9 cellular contexts compared by ENCODE assay signal in genomic region chr19:14405758-14406644, GRCh38. TPM values are rescaled to one million over a fixed set of nuclear protein-coding genes. Genes with fewer than 3 reads are reported as not detected.
DNase-seq lines count a peak whose midpoint lies in the region; ATAC-seq and TF ChIP-seq lines count a peak whose summit lies in the region.
"Had no signal": no experiment of that assay in that cellular context is flagged by ENCODE, and none has a peak within 500 bp of the region (broad histone marks: within the 10 kb centered on the region; RNA-seq: fewer than 3 reads in every experiment).

No MANE protein-coding gene starts in this region.

- peak; percentile 35 for ATAC-seq in GM19468 (IDR thresholded peaks at IDR 0.05; ENCODE audit: extremely low read depth, unreplicated experiment)

- H2AFZ ChIP-seq in neural cell (ENCODE audit: low read depth, low read length): peak overlapping the region; percentile 15

- H3K9me3 ChIP-seq in CD4-positive, alpha-beta memory T cell (ENCODE audit: control insufficient read depth in 1 of 2, low read length in 2 of 2): no peaks in the 10 kb centered on the region
- H3K9me3 ChIP-seq in neural cell (ENCODE audit: low read length): no peaks in the 10 kb centered on the region

- H3K9me3 Mint-ChIP-seq in CD4-positive, alpha-beta memory T cell: peaks cover 0 to 16% (median 0%) of the 10 kb centered on the region in 8 donors
- no peaks in the 10 kb centered on the region for H3K9me3 Mint-ChIP-seq in IgD-negative memory B cell
- H3K9me3 Mint-ChIP-seq in stimulated activated naive CD8-positive, alpha-beta T cell treated with anti-CD3 and anti-CD28 coated beads, Interleukin-15, Interleukin-2, amounts not matched to agents 100 ng/mL and 50 ng/mL, for 24 hours: no peaks in the 10 kb centered on the region

- no peak for TF ChIP-seq EP300 in neural cell (conservative IDR thresholded peaks at IDR 0.05; ENCODE audit: poor library complexity, severe bottlenecking)

- H3K4me1 ChIP-seq in CD4-positive, alpha-beta memory T cell (ENCODE audit: insufficient read depth, low read length): peaks cover 37% of the 10 kb centered on the region

- H3F3A ChIP-seq in neural cell (ENCODE audit: insufficient read depth, low read length, poor library complexity, severe bottlenecking): no peaks in the 10 kb centered on the region

- no peak overlapping the region for H3K4me2 ChIP-seq in neural cell (ENCODE audit: low read length)

- CTCF ChIA-PET in CD4-positive, alpha-beta memory T cell (lab: Charles Lee; ENCODE audit: partially characterized antibody): interaction anchor here (0.5 to 6.0 kb wide), 23 partner anchors 10 to 269 kb away, joined by 3 to 121 read pairs (median 6); partner anchors contain the start of genes ADGRE5 and ASF1B

- H3K27me3 Mint-ChIP-seq in CD4-positive, alpha-beta memory T cell: no peaks in the 10 kb centered on the region
- H3K27me3 Mint-ChIP-seq in IgD-negative memory B cell: no peaks in the 10 kb centered on the region
- no peaks in the 10 kb centered on the region for H3K27me3 Mint-ChIP-seq in stimulated activated naive CD8-positive, alpha-beta T cell treated with anti-CD3 and anti-CD28 coated beads, Interleukin-15, Interleukin-2, amounts not matched to agents 100 ng/mL and 50 ng/mL, for 24 hours
- H3K27me3 Mint-ChIP-seq: activated naive CD8-positive, alpha-beta T cell had no signal

- H3K36me3 Mint-ChIP-seq in CD4-positive, alpha-beta memory T cell: peaks cover 67 to 83% of the 10 kb centered on the region in 2 donors
- peaks cover 6% of the 10 kb centered on the region for H3K36me3 Mint-ChIP-seq in IgD-negative memory B cell
- H3K36me3 Mint-ChIP-seq in stimulated activated naive CD8-positive, alpha-beta T cell treated with anti-CD3 and anti-CD28 coated beads, Interleukin-15, Interleukin-2, amounts not matched to agents 100 ng/mL and 50 ng/mL, for 24 hours (ENCODE audit: low read depth): peaks cover 80% of the 10 kb centered on the region

- peak; percentile 86 for TF ChIP-seq CTCF in neural cell (IDR thresholded peaks at IDR 0.05; ENCODE audit: poor library complexity, severe bottlenecking)

- TF ChIP-seq RAD21 in neural cell (conservative IDR thresholded peaks at IDR 0.05): peak; percentile 92

- H4K20me1 ChIP-seq in neural cell (ENCODE audit: insufficient read depth): no peaks in the 10 kb centered on the region

- no peaks in the 10 kb centered on the region for H3K9me2 ChIP-seq in neural cell (ENCODE audit: insufficient read depth, low read length)

- DNase-seq in CD4-positive, alpha-beta memory T cell: peak; percentile 87 to 93 (median 89)
- DNase-seq in RPMI8226: peak; percentile 57
- DNase-seq in activated T-helper 9 cell treated with anti-CD3 and anti-CD28 coated beads, Interleukin-2, amount 50 U/mL, for 16 hours (ENCODE audit: low read depth): peak; percentile 81
- DNase-seq in fibroblast of the conjunctiva (ENCODE audit: low read depth): peak; percentile 86

- peak overlapping the region; percentile 20 for H3K27ac ChIP-seq in CD4-positive, alpha-beta memory T cell (ENCODE audit: low read depth, low read length)
- H3K27ac ChIP-seq in neural cell (ENCODE audit: low read length): peak overlapping the region; percentile 42

- peaks cover 77% of the 10 kb centered on the region for H3K36me3 ChIP-seq in CD4-positive, alpha-beta memory T cell (ENCODE audit: insufficient read depth, low read length)
- no peaks in the 10 kb centered on the region for H3K36me3 ChIP-seq in neural cell (ENCODE audit: insufficient read depth, low read length)

- peaks cover 14 to 71% (median 25%) of the 10 kb centered on the region in 4 donors for H3K4me1 Mint-ChIP-seq in CD4-positive, alpha-beta memory T cell
- H3K4me1 Mint-ChIP-seq in IgD-negative memory B cell: peaks cover 17 to 23% (median 20%) of the 10 kb centered on the region in 3 donors
- H3K4me1 Mint-ChIP-seq in stimulated activated naive CD8-positive, alpha-beta T cell treated with anti-CD3 and anti-CD28 coated beads, Interleukin-15, Interleukin-2, amounts not matched to agents 100 ng/mL and 50 ng/mL, for 24 hours (ENCODE audit: low read depth): peaks cover 27% of the 10 kb centered on the region

- no peaks in the 10 kb centered on the region for H3K27me3 ChIP-seq in CD4-positive, alpha-beta memory T cell (ENCODE audit: insufficient read depth, low read length)
- no peaks in the 10 kb centered on the region for H3K27me3 ChIP-seq in neural cell (ENCODE audit: insufficient read depth, low read depth, low read length)

- peak overlapping the region; percentile 42 for H3K9ac ChIP-seq in neural cell (ENCODE audit: low read length)

- H3K27ac Mint-ChIP-seq in CD4-positive, alpha-beta memory T cell: peak overlapping the region; percentile 72 to 94 (median 81)
- peak overlapping the region; percentile 33 to 97 (median 69) for H3K27ac Mint-ChIP-seq in IgD-negative memory B cell
- H3K27ac Mint-ChIP-seq in stimulated activated naive CD8-positive, alpha-beta T cell treated with anti-CD3 and anti-CD28 coated beads, Interleukin-15, Interleukin-2, amounts not matched to agents 100 ng/mL and 50 ng/mL, for 24 hours: peak overlapping the region; percentile 71

- intact Hi-C loops in CD4-positive, alpha-beta memory T cell (cut with micrococcal nuclease): loop anchor here (1.0 to 5.0 kb wide), 6 partner anchors 12 to 270 kb away; partner anchors contain the start of gene ASF1B

- POLR2A ChIA-PET in CD4-positive, alpha-beta memory T cell (lab: Charles Lee; ENCODE audit: partially characterized antibody): interaction anchor here (0.6 to 9.4 kb wide), 11 partner anchors 8 to 300 kb away, joined by 3 to 206 read pairs (median 9); partner anchors contain the start of genes ADGRE5, ASF1B, DDX39A and GIPC1

- H3K4me3 Mint-ChIP-seq in CD4-positive, alpha-beta memory T cell: peak overlapping the region in 2 of 8 donors; percentile 31 to 46
- peak overlapping the region in 3 of 4 donors; percentile 27 to 82 (median 51) for H3K4me3 Mint-ChIP-seq in IgD-negative memory B cell
- H3K4me3 Mint-ChIP-seq in stimulated activated naive CD8-positive, alpha-beta T cell treated with anti-CD3 and anti-CD28 coated beads, Interleukin-15, Interleukin-2, amounts not matched to agents 100 ng/mL and 50 ng/mL, for 24 hours: no peak overlapping the region
- H3K4me3 Mint-ChIP-seq: activated naive CD8-positive, alpha-beta T cell had no signal

- H3K4me3 ChIP-seq in CD4-positive, alpha-beta memory T cell (ENCODE audit: low read length in 2 of 2): no peak overlapping the region
- peak overlapping the region; percentile 73 for H3K4me3 ChIP-seq in neural cell (ENCODE audit: low read length)

- H3K79me2 ChIP-seq in neural cell (replicated peaks; ENCODE audit: insufficient read depth, low read length): no peaks in the 10 kb centered on the region

TF ChIP-seq in neural cell, 6 proteins besides CTCF, POLR2A, EP300 and RAD21:
- TF ChIP-seq SMC3 (conservative IDR thresholded peaks at IDR 0.05; ENCODE audit: poor library complexity): peak; percentile 94
- TF ChIP-seq MXI1 (conservative IDR thresholded peaks at IDR 0.05; ENCODE audit: poor library complexity, severe bottlenecking): no peak
- TF ChIP-seq POLR2AphosphoS5 (IDR thresholded peaks at IDR 0.05): peak; percentile 13
TF ChIP-seq in neural cell: peak in this region for 2.

RNA-seq across cellular contexts. Expression of gene DDX39A, which starts 13.1 kb away (rescaled TPM):
- total RNA-seq in CD4-positive, alpha-beta memory T cell: 100 to 1,000 TPM; 148 TPM
- polyA plus RNA-seq in CD4-positive, alpha-beta memory T cell: 100 to 1,000 TPM in 1 of 2 donors, 10 to 100 TPM in 1; 95.0 to 145 TPM
- polyA plus RNA-seq in IgD-negative memory B cell (169 TPM), neural cell (76.4 and 79.2 TPM in 2 replicates)
- polyA minus RNA-seq in neural cell: 33.6 and 37.3 TPM in 2 replicates

RNA-seq across cellular contexts. Expression of gene ADGRE5, which starts 24.8 kb away (rescaled TPM):
- total RNA-seq in CD4-positive, alpha-beta memory T cell: 100 to 1,000 TPM; 170 to 173 TPM
- 100 to 1,000 TPM; 211 to 275 TPM for polyA plus RNA-seq in CD4-positive, alpha-beta memory T cell
- 89.3 TPM for polyA plus RNA-seq in IgD-negative memory B cell
- polyA plus RNA-seq in neural cell: 0.51 and 0.96 TPM in 2 replicates
- 0.23 TPM in 1 of 2 replicates, not detected in the other for polyA minus RNA-seq in neural cell

RNA-seq across cellular contexts. Expression of gene PKN1, which starts 27.1 kb away (rescaled TPM):
- total RNA-seq in CD4-positive, alpha-beta memory T cell: 100 to 1,000 TPM; 189 to 205 TPM
- 10 to 100 TPM; 41.5 to 87.6 TPM for polyA plus RNA-seq in CD4-positive, alpha-beta memory T cell
- 52.6 TPM for polyA plus RNA-seq in IgD-negative memory B cell
- 64.4 and 84.4 TPM in 2 replicates for polyA plus RNA-seq in neural cell
- 113 and 127 TPM in 2 replicates for polyA minus RNA-seq in neural cell

Comparison
In these comparisons a context has a peak if more than half of its experiments do, and no peak if none do; other contexts are left out.
1. RNA of gene ADGRE5, which starts 24.8 kb away (polyA plus RNA-seq): 211 to 275 TPM in CD4-positive, alpha-beta memory T cell and 89.3 TPM in IgD-negative memory B cell (single experiment); 0.51 to 0.96 TPM in neural cell; every median in the first group is over 10 times any median in the second.
2. Peak in every context shown above with its lines, with median percentiles within 50 percentile points of each other: DNase-seq and H3K27ac Mint-ChIP-seq.